In the genomic region with DNA sequence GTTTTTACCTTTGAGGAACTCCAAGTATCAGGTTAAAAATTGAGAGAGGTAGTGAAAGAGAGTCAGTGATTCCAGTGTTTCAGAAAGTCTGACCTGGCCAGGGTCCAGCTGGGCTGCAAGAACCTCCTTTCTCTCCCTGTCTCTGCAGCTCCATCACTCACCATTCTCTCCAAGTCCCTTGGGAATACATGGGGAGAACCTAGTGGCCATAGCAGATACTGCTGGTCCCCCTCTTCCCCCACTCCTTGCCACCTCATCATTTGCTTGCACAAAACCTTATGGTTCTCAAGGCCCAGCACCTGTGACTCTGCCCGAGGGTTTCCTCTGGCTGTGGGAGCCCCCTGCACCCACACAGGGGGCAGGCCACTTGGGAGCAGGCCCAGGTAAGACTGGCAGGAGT, we compare ENCODE assay signal across 1 cellular context.
TF ChIP-seq lines count a peak whose summit lies in the region.

No MANE protein-coding gene starts in this region.

TF ChIP-seq in WTC11, 78 proteins besides CTCF, POLR2A, EP300 and RAD21 (continued from another document):
- TF ChIP-seq PREB (CRISPR knock-in tag; IDR thresholded peaks at IDR 0.05; ENCODE audit: borderline replicate concordance) (no peak), NFE2L1 (CRISPR knock-in tag; IDR thresholded peaks at IDR 0.05) (no peak), CBFB (CRISPR knock-in tag; IDR thresholded peaks at IDR 0.05; ENCODE audit: low read depth) (no peak), HMGXB4 (CRISPR knock-in tag; IDR thresholded peaks at IDR 0.05) (no peak), ZNF138 (CRISPR knock-in tag; conservative IDR thresholded peaks at IDR 0.05) (no peak), FOXP1 (CRISPR knock-in tag; IDR thresholded peaks at IDR 0.05; ENCODE audit: borderline replicate concordance) (no peak), ZNF317 (CRISPR knock-in tag; IDR thresholded peaks at IDR 0.05; ENCODE audit: borderline replicate concordance, low read depth) (no peak), TCF7 (CRISPR knock-in tag; IDR thresholded peaks at IDR 0.05; ENCODE audit: low read depth) (no peak), ZNF416 (CRISPR knock-in tag; IDR thresholded peaks at IDR 0.05) (no peak), SOX15 (CRISPR knock-in tag; IDR thresholded peaks at IDR 0.05) (no peak), SMAD4 (CRISPR knock-in tag; IDR thresholded peaks at IDR 0.05) (no peak), ZNF232 (CRISPR knock-in tag; IDR thresholded peaks at IDR 0.05) (no peak)
- TF ChIP-seq, protein P1, sequence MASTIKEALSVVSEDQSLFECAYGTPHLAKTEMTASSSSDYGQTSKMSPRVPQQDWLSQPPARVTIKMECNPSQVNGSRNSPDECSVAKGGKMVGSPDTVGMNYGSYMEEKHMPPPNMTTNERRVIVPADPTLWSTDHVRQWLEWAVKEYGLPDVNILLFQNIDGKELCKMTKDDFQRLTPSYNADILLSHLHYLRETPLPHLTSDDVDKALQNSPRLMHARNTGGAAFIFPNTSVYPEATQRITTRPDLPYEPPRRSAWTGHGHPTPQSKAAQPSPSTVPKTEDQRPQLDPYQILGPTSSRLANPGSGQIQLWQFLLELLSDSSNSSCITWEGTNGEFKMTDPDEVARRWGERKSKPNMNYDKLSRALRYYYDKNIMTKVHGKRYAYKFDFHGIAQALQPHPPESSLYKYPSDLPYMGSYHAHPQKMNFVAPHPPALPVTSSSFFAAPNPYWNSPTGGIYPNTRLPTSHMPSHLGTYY (CRISPR knock-in tag; IDR thresholded peaks at IDR 0.05) = no peak
